ENCODE assay signal across 9 cellular contexts in genomic region chr5:150757087-150757649, GRCh38. TPM values are rescaled to one million over a fixed set of nuclear protein-coding genes. Genes with fewer than 3 reads are reported as not detected.
A peak's percentile ranks its signal among the peaks of the same experiment; 100 is the strongest.
DNase-seq lines count a peak whose midpoint lies in the region; ATAC-seq and TF ChIP-seq lines count a peak whose summit lies in the region.
"Had no signal": no experiment of that assay in that cellular context is flagged by ENCODE, and none has a peak within 500 bp of the region (broad histone marks: within the 10 kb centered on the region; RNA-seq: fewer than 3 reads in every experiment).

No MANE protein-coding gene starts in this region.

- POLR2A ChIA-PET in activated CD4-positive, alpha-beta T cell treated with anti-CD3 and anti-CD28 coated beads, Interleukin-2, amount 10 ng/mL, durations not matched to agents 7 days and 5 days (lab: Charles Lee), result no interaction called here

- H3K4me3 ChIP-seq in SK-N-MC (peak overlapping the region; percentile 96), fibroblast of mammary gland (ENCODE audit: control insufficient read depth, low read depth, low read length) (peak overlapping the region; percentile 62)

- peaks cover 28% of the 10 kb centered on the region for H3K4me1 Mint-ChIP-seq in activated CD4-positive, alpha-beta T cell treated with anti-CD3 and anti-CD28 coated beads, Interleukin-2, amount 10 ng/mL, durations not matched to agents 7 days and 5 days
- peaks cover 13 to 23% of the 10 kb centered on the region in 2 donors for H3K4me1 Mint-ChIP-seq in stimulated activated naive B cell treated with anti-CD40 and anti-IgM and Interleukin-4, amounts not matched to agents 10 μg/mL and 1 μg/mL and 100 μg/mL, for 72 hours
- H3K4me1 Mint-ChIP-seq in endothelial cell (ENCODE audit: unreplicated experiment), result peaks cover 8% of the 10 kb centered on the region

- H3K9ac ChIP-seq in SK-N-MC (ENCODE audit: insufficient read length), result peak overlapping the region; percentile 97

- H3K27ac ChIP-seq in SK-N-MC, result no peak overlapping the region

- CTCF ChIA-PET in activated CD4-positive, alpha-beta T cell treated with anti-CD3 and anti-CD28 coated beads, Interleukin-2, amount 10 ng/mL, durations not matched to agents 7 days and 5 days (lab: Charles Lee), result interaction anchor here (0.7 to 1.6 kb wide), 5 partner anchors 22 to 372 kb away, joined by 3 to 4 read pairs (median 3); partner anchors contain the start of gene SMIM3

- H3K9me3 ChIP-seq in SK-N-MC (ENCODE audit: low read depth, low read length), result no peaks in the 10 kb centered on the region

- H3K27me3 Mint-ChIP-seq in activated CD4-positive, alpha-beta T cell treated with anti-CD3 and anti-CD28 coated beads, Interleukin-2, amount 10 ng/mL, durations not matched to agents 7 days and 5 days, result no peaks in the 10 kb centered on the region
- H3K27me3 Mint-ChIP-seq in stimulated activated naive B cell treated with anti-CD40 and anti-IgM and Interleukin-4, amounts not matched to agents 10 μg/mL and 1 μg/mL and 100 μg/mL, for 72 hours, result no peaks in the 10 kb centered on the region
- H3K27me3 Mint-ChIP-seq in endothelial cell (ENCODE audit: unreplicated experiment), result no peaks in the 10 kb centered on the region

- ATAC-seq in stimulated activated naive B cell treated with anti-CD40 and anti-IgM and Interleukin-4, amounts not matched to agents 10 μg/mL and 1 μg/mL and 100 μg/mL, for 72 hours (replicated peaks), result no peak
- no peak for ATAC-seq in GM19328 (IDR thresholded peaks at IDR 0.05; ENCODE audit: unreplicated experiment)

- H3K27ac Mint-ChIP-seq in activated CD4-positive, alpha-beta T cell treated with anti-CD3 and anti-CD28 coated beads, Interleukin-2, amount 10 ng/mL, durations not matched to agents 7 days and 5 days, result peak overlapping the region; percentile 39
- H3K27ac Mint-ChIP-seq in stimulated activated naive B cell treated with anti-CD40 and anti-IgM and Interleukin-4, amounts not matched to agents 10 μg/mL and 1 μg/mL and 100 μg/mL, for 72 hours, result peak overlapping the region; percentile 3
- H3K27ac Mint-ChIP-seq in endothelial cell (ENCODE audit: unreplicated experiment), result no peak overlapping the region

- TF ChIP-seq CTCF in fibroblast of mammary gland (conservative IDR thresholded peaks at IDR 0.05; ENCODE audit: control insufficient read depth, insufficient read depth, low read depth, low read length) (no peak), endothelial cell (IDR thresholded peaks at IDR 0.05; ENCODE audit: unreplicated experiment) (no peak)

- H3K9me3 Mint-ChIP-seq in activated CD4-positive, alpha-beta T cell treated with anti-CD3 and anti-CD28 coated beads, Interleukin-2, amount 10 ng/mL, durations not matched to agents 7 days and 5 days, result peaks cover 6% of the 10 kb centered on the region
- no peaks in the 10 kb centered on the region for H3K9me3 Mint-ChIP-seq in stimulated activated naive B cell treated with anti-CD40 and anti-IgM and Interleukin-4, amounts not matched to agents 10 μg/mL and 1 μg/mL and 100 μg/mL, for 72 hours
- H3K9me3 Mint-ChIP-seq in endothelial cell (ENCODE audit: unreplicated experiment), result no peaks in the 10 kb centered on the region

- H3K36me3 Mint-ChIP-seq in activated CD4-positive, alpha-beta T cell treated with anti-CD3 and anti-CD28 coated beads, Interleukin-2, amount 10 ng/mL, durations not matched to agents 7 days and 5 days (ENCODE audit: low read depth), result peaks cover 40% of the 10 kb centered on the region
- peaks cover 21 to 29% of the 10 kb centered on the region in 2 donors for H3K36me3 Mint-ChIP-seq in stimulated activated naive B cell treated with anti-CD40 and anti-IgM and Interleukin-4, amounts not matched to agents 10 μg/mL and 1 μg/mL and 100 μg/mL, for 72 hours
- H3K36me3 Mint-ChIP-seq in endothelial cell (ENCODE audit: low read depth, unreplicated experiment), result peaks cover 15% of the 10 kb centered on the region

- peak overlapping the region; percentile 31 for H3K4me3 Mint-ChIP-seq in activated CD4-positive, alpha-beta T cell treated with anti-CD3 and anti-CD28 coated beads, Interleukin-2, amount 10 ng/mL, durations not matched to agents 7 days and 5 days
- H3K4me3 Mint-ChIP-seq in stimulated activated naive B cell treated with anti-CD40 and anti-IgM and Interleukin-4, amounts not matched to agents 10 μg/mL and 1 μg/mL and 100 μg/mL, for 72 hours, result peak overlapping the region; percentile 28 to 47
- no peak overlapping the region for H3K4me3 Mint-ChIP-seq in endothelial cell (ENCODE audit: unreplicated experiment)

- no peak for DNase-seq in activated CD4-positive, alpha-beta T cell treated with anti-CD3 and anti-CD28 coated beads, Interleukin-2, amount 10 ng/mL, durations not matched to agents 7 days and 5 days
- DNase-seq in activated CD4-positive, alpha-beta T cell treated with anti-CD3 and anti-CD28 coated beads, Interleukin-2, amount 50 U/mL, for 4 hours, result no peak
- DNase-seq in SK-N-MC (ENCODE audit: low read depth, low spot score) (no peak), fibroblast of mammary gland (ENCODE audit: low read depth) (peak; percentile 21), endothelial cell (ENCODE audit: low spot score) (no peak), NCI-H2081 (lab: John Stamatoyannopoulos, UW) (no peak)
- no peak for DNase-seq in stimulated activated naive B cell treated with anti-CD40 and anti-IgM and Interleukin-4, amounts not matched to agents 10 μg/mL and 1 μg/mL and 100 μg/mL, for 72 hours
- DNase-seq: midbrain had no signal

- H3K36me3 ChIP-seq in SK-N-MC (ENCODE audit: insufficient read depth, low read length), result peaks cover 43% of the 10 kb centered on the region

RNA-seq across cellular contexts. Expression of gene DCTN4, which starts 1.6 kb away (rescaled TPM):
- total RNA-seq in activated CD4-positive, alpha-beta T cell treated with anti-CD3 and anti-CD28 coated beads, Interleukin-2, amount 10 ng/mL, durations not matched to agents 7 days and 5 days, result 10 to 100 TPM; 38.7 to 45.6 TPM
- total RNA-seq in endothelial cell (ENCODE audit: unreplicated experiment), result 50.3 TPM

RNA-seq across cellular contexts. Expression of gene SMIM3, which starts 21.4 kb away (rescaled TPM):
- 1 to 10 TPM; 8.4 to 8.9 TPM for total RNA-seq in activated CD4-positive, alpha-beta T cell treated with anti-CD3 and anti-CD28 coated beads, Interleukin-2, amount 10 ng/mL, durations not matched to agents 7 days and 5 days
- total RNA-seq in endothelial cell (ENCODE audit: unreplicated experiment), result 3.0 TPM

RNA-seq across cellular contexts. Expression of gene RBM22, which starts 56.3 kb away (rescaled TPM):
- total RNA-seq in activated CD4-positive, alpha-beta T cell treated with anti-CD3 and anti-CD28 coated beads, Interleukin-2, amount 10 ng/mL, durations not matched to agents 7 days and 5 days, result 10 to 100 TPM; 61.9 to 65.6 TPM
- 54.5 TPM for total RNA-seq in endothelial cell (ENCODE audit: unreplicated experiment)
